Comparison of ENCODE assay signal across 2 cellular contexts in the genomic region with DNA sequence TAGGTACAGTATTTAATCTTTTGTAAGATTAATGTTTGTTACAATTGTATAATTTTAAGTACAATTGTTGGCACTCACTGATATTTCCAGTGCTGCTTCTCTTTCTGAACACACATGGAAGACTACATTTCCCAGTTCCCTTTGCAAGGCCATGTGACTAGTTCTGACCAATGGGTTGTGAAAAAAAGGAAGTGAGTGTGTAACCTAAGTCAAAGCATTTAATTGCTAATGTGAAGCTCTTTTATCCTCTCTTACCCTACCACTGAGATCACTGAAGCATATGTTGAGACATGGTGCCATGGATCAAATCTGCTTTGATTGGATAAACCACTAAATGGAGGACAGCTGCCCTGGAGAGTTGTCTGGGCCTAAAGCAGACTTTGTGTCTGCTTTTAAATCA.
A peak's percentile ranks its signal among the peaks of the same experiment; 100 is the strongest.
TF ChIP-seq lines count a peak whose summit lies in the region.

No MANE protein-coding gene starts in this region.

TF ChIP-seq in SK-N-SH, 30 proteins besides CTCF, POLR2A, EP300 and RAD21 (continued from another document):
- TF ChIP-seq, protein P1, sequence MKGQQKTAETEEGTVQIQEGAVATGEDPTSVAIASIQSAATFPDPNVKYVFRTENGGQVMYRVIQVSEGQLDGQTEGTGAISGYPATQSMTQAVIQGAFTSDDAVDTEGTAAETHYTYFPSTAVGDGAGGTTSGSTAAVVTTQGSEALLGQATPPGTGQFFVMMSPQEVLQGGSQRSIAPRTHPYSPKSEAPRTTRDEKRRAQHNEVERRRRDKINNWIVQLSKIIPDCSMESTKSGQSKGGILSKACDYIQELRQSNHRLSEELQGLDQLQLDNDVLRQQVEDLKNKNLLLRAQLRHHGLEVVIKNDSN (IDR thresholded peaks at IDR 0.05; ENCODE audit: borderline replicate concordance, low read depth): peak; percentile 96
- TF ChIP-seq GABPA (IDR thresholded peaks at IDR 0.05; ENCODE audit: low read depth): no peak
- TF ChIP-seq, protein P2, sequence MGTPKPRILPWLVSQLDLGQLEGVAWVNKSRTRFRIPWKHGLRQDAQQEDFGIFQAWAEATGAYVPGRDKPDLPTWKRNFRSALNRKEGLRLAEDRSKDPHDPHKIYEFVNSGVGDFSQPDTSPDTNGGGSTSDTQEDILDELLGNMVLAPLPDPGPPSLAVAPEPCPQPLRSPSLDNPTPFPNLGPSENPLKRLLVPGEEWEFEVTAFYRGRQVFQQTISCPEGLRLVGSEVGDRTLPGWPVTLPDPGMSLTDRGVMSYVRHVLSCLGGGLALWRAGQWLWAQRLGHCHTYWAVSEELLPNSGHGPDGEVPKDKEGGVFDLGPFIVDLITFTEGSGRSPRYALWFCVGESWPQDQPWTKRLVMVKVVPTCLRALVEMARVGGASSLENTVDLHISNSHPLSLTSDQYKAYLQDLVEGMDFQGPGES (IDR thresholded peaks at IDR 0.05; ENCODE audit: low read depth, low read length): peak; percentile 33; the same call in 1 of the 2 replicates
- TF ChIP-seq, protein P3, sequence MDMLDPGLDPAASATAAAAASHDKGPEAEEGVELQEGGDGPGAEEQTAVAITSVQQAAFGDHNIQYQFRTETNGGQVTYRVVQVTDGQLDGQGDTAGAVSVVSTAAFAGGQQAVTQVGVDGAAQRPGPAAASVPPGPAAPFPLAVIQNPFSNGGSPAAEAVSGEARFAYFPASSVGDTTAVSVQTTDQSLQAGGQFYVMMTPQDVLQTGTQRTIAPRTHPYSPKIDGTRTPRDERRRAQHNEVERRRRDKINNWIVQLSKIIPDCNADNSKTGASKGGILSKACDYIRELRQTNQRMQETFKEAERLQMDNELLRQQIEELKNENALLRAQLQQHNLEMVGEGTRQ (IDR thresholded peaks at IDR 0.05; ENCODE audit: borderline replicate concordance, low read depth, low read length): peak; percentile 70
- no peak for TF ChIP-seq FOXM1 (IDR thresholded peaks at IDR 0.05; ENCODE audit: low read depth)

TF ChIP-seq in H1, 55 proteins besides CTCF, POLR2A, EP300 and RAD21 (continued from another document):
- TF ChIP-seq, protein P4, sequence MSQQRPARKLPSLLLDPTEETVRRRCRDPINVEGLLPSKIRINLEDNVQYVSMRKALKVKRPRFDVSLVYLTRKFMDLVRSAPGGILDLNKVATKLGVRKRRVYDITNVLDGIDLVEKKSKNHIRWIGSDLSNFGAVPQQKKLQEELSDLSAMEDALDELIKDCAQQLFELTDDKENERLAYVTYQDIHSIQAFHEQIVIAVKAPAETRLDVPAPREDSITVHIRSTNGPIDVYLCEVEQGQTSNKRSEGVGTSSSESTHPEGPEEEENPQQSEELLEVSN (IDR thresholded peaks at IDR 0.05): no peak
- TF ChIP-seq YY1 (IDR thresholded peaks at IDR 0.05; ENCODE audit: low read depth, low read length) (peak; percentile 32; the same call in 1 of the 2 replicates), CHD2 (IDR thresholded peaks at IDR 0.05; ENCODE audit: low read length) (no peak), KDM1A (IDR thresholded peaks at IDR 0.05; ENCODE audit: borderline replicate concordance, low read length) (no peak)
TF ChIP-seq in H1: peak in this region for 6.
